In the genomic region with DNA sequence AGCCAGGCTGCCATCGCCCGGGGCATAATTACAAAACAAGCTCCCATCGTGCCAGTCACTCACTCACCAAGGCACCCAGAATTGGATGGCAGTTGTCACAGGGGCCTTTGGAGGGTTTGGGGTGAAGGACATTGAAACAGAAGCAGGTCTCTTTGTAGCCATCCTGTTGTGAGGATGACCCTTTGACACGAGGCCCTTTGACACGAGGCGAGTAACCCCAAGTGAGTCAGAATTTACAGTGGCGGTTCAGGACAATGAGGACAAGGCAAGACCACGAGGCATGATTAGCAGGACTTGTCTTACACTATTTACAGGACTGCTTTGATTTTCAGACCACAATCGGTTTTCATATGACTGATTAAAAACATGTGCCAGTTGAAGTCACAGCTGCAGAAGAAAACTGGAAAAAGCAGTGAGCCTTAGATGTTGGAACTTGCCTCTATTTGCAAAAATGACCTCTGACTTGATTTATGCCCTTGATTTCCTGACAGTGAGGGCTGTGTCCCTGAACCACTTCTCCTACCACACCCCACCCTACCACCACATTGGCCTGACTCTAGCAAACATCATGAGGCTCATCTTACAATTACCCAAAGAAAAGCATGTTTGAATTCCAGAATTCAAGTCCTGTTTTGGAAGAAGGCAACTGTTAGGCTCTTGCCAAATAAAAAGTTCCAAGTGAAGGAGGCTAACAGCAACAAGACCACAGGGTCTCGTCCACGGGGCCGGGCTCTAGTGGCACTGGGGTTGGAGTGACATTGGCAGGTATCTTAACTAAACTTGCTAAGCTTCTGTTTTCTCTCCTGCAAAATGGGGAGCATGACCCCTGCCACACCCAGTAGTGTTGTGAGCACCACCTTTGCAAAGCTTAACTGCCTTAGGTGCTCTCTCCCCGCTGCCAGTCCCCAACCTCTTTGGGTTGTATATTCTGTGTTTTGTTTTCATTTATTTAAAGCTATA, we compare ENCODE assay signal across 14 cellular contexts.
DNase-seq lines count a peak whose midpoint lies in the region; ATAC-seq and TF ChIP-seq lines count a peak whose summit lies in the region.
"Had no signal": no experiment of that assay in that cellular context is flagged by ENCODE, and none has a peak within 500 bp of the region (broad histone marks: within the 10 kb centered on the region; RNA-seq: fewer than 3 reads in every experiment).

No MANE protein-coding gene starts in this region.

- H3K4me1 Mint-ChIP-seq in CD4-positive, alpha-beta memory T cell, result peaks cover 0 to 9% (median 4%) of the 10 kb centered on the region in 4 donors
- H3K4me1 Mint-ChIP-seq: immature natural killer cell had no signal

- no peak for DNase-seq in CD4-positive, alpha-beta memory T cell
- DNase-seq in PC-9 (peak in 1 of 2 experiments; percentile 56), fibroblast of lung (ENCODE audit: low read depth in 2 of 2) (peak; percentile 41 to 96), Karpas-422 (no peak)
- DNase-seq in effector memory CD4-positive, alpha-beta T cell, result no peak
- DNase-seq: anterior cingulate cortex, Calu3, immature natural killer cell, KG1, Peyer's patch, spleen had no signal

- H3K9ac ChIP-seq in fibroblast of lung (ENCODE audit: insufficient read depth, low read length) (no peak overlapping the region), Karpas-422 (ENCODE audit: low read length) (no peak overlapping the region)

- BruUV-seq in PC-9 (replicated peaks; lab: Mats Ljungman, UMichigan), result no TSS peak

- H3K27ac Mint-ChIP-seq in CD4-positive, alpha-beta memory T cell, result peak overlapping the region in 4 of 7 donors; percentile 47 to 74 (median 58)
- H3K27ac Mint-ChIP-seq: immature natural killer cell had no signal

- ATAC-seq in GM19035 (IDR thresholded peaks at IDR 0.05; ENCODE audit: unreplicated experiment), result no peak
- ATAC-seq in HG02798 (IDR thresholded peaks at IDR 0.05; ENCODE audit: poor library complexity, unreplicated experiment), result no peak

- H3K9me3 ChIP-seq in CD4-positive, alpha-beta memory T cell (ENCODE audit: control insufficient read depth in 1 of 2, low read length in 2 of 2), result no peaks in the 10 kb centered on the region
- H3K9me3 ChIP-seq in PC-9 (ENCODE audit: insufficient read depth, low read depth) (no peaks in the 10 kb centered on the region), fibroblast of lung (ENCODE audit: control insufficient read depth, insufficient read depth, low read depth, low read length) (no peaks in the 10 kb centered on the region), Karpas-422 (ENCODE audit: low read length) (no peaks in the 10 kb centered on the region)
- H3K9me3 ChIP-seq in effector memory CD4-positive, alpha-beta T cell (ENCODE audit: control insufficient read depth, low read length), result no peaks in the 10 kb centered on the region
- H3K9me3 ChIP-seq: Peyer's patch, spleen had no signal

- H3K9me2 ChIP-seq in PC-9 (ENCODE audit: insufficient read depth) (no peaks in the 10 kb centered on the region), Karpas-422 (replicated peaks; ENCODE audit: insufficient read depth, low read length) (no peaks in the 10 kb centered on the region)

- intact Hi-C loops in CD4-positive, alpha-beta memory T cell (cut with micrococcal nuclease), result no loop called here
- intact Hi-C loops in PC-9 (cut with micrococcal nuclease; ENCODE audit: unreplicated experiment), result loop anchor here (2.0 kb wide), 1 partner anchor 51 kb away; no protein-coding TSS in a partner anchor

- H2AFZ ChIP-seq in PC-9 (no peak overlapping the region), fibroblast of lung (ENCODE audit: low read length) (no peak overlapping the region), Karpas-422 (ENCODE audit: low read length) (no peak overlapping the region)

- TF ChIP-seq CTCF in PC-9 (conservative IDR thresholded peaks at IDR 0.05) (no peak), fibroblast of lung (conservative IDR thresholded peaks at IDR 0.05 in 1 of 2, IDR thresholded peaks at IDR 0.05 in 1 of 2; ENCODE audit: low read depth in 1 of 2, low read length in 2 of 2) (no peak)

- no peak overlapping the region for H3K4me3 ChIP-seq in CD4-positive, alpha-beta memory T cell (ENCODE audit: low read length in 2 of 2)
- H3K4me3 ChIP-seq in PC-9 (no peak overlapping the region), fibroblast of lung (replicated peaks in 1 of 4; ENCODE audit: control extremely low read depth in 1 of 4, insufficient read depth in 1 of 4, low read depth in 3 of 4, low read length in 4 of 4) (no peak overlapping the region), skin epidermis (no peak overlapping the region), Karpas-422 (ENCODE audit: low read length) (no peak overlapping the region)
- H3K4me3 ChIP-seq in effector memory CD4-positive, alpha-beta T cell (ENCODE audit: insufficient read depth, low read depth, low read length, poor library complexity, severe bottlenecking), result no peak overlapping the region
- H3K4me3 ChIP-seq: Peyer's patch, spleen had no signal

- no peak overlapping the region for H3K27ac ChIP-seq in CD4-positive, alpha-beta memory T cell (ENCODE audit: low read depth, low read length)
- 0 out of 2 replicates have a peak overlapping the region, but pooled peaks have one; percentile 78 for H3K27ac ChIP-seq in PC-9
- H3K27ac ChIP-seq in fibroblast of lung (ENCODE audit: insufficient read depth, low read length), result peak overlapping the region; percentile 12
- H3K27ac ChIP-seq in skin epidermis, result peak overlapping the region in 19 of 21 experiments; percentile 20 to 82 (median 61)
- H3K27ac ChIP-seq in effector memory CD4-positive, alpha-beta T cell (ENCODE audit: insufficient read depth, low read length, poor library complexity, severe bottlenecking), result no peak overlapping the region
- no peak overlapping the region for H3K27ac ChIP-seq in Karpas-422 (ENCODE audit: low read length)

- H3K4me3 Mint-ChIP-seq in CD4-positive, alpha-beta memory T cell, result no peak overlapping the region
- H3K4me3 Mint-ChIP-seq: immature natural killer cell had no signal

- no peaks in the 10 kb centered on the region for H3K27me3 ChIP-seq in CD4-positive, alpha-beta memory T cell (ENCODE audit: insufficient read depth, low read length)
- H3K27me3 ChIP-seq in PC-9 (ENCODE audit: insufficient read depth, low read depth), result no peaks in the 10 kb centered on the region
- no peaks in the 10 kb centered on the region for H3K27me3 ChIP-seq in fibroblast of lung (ENCODE audit: control insufficient read depth, insufficient read depth, low read length)
- no peaks in the 10 kb centered on the region for H3K27me3 ChIP-seq in effector memory CD4-positive, alpha-beta T cell (replicated peaks; ENCODE audit: control insufficient read depth, insufficient read depth, low read length, poor library complexity, severe bottlenecking)
- H3K27me3 ChIP-seq in Karpas-422 (ENCODE audit: low read length), result no peaks in the 10 kb centered on the region
- H3K27me3 ChIP-seq: Peyer's patch, spleen had no signal

- H4K20me1 ChIP-seq in PC-9 (ENCODE audit: insufficient read depth) (no peaks in the 10 kb centered on the region), fibroblast of lung (ENCODE audit: control insufficient read depth, extremely low read depth, insufficient read depth, low read length) (no peaks in the 10 kb centered on the region), Karpas-422 (ENCODE audit: insufficient read depth, low read depth, low read length) (no peaks in the 10 kb centered on the region)

- CTCF ChIA-PET in CD4-positive, alpha-beta memory T cell (lab: Charles Lee; ENCODE audit: partially characterized antibody), result interaction anchor here (1.3 kb wide), 1 partner anchor 21 kb away, joined by 3 read pairs; no protein-coding TSS in a partner anchor
- CTCF ChIA-PET in PC-9 (lab: Charles Lee), result no interaction called here

- H3F3A ChIP-seq in PC-9 (ENCODE audit: insufficient read depth, low read depth), result peaks cover 22% of the 10 kb centered on the region; the same call in 1 of the 2 replicates

- H3K79me2 ChIP-seq in PC-9 (ENCODE audit: low read depth), result no peaks in the 10 kb centered on the region
- no peaks in the 10 kb centered on the region for H3K79me2 ChIP-seq in fibroblast of lung (ENCODE audit: control insufficient read depth, insufficient read depth, low read length)
- H3K79me2 ChIP-seq in Karpas-422 (ENCODE audit: low read length), result no peaks in the 10 kb centered on the region

- no peaks in the 10 kb centered on the region for H3K4me1 ChIP-seq in CD4-positive, alpha-beta memory T cell (ENCODE audit: insufficient read depth, low read length)
- H3K4me1 ChIP-seq in PC-9 (replicated peaks; ENCODE audit: insufficient read depth) (peaks cover 43% of the 10 kb centered on the region), fibroblast of lung (ENCODE audit: control insufficient read depth, extremely low read depth, insufficient read depth, low read length) (peaks cover 21% of the 10 kb centered on the region), Karpas-422 (ENCODE audit: low read length) (no peaks in the 10 kb centered on the region)
- no peaks in the 10 kb centered on the region for H3K4me1 ChIP-seq in effector memory CD4-positive, alpha-beta T cell (ENCODE audit: control insufficient read depth, insufficient read depth, low read length, poor library complexity, severe bottlenecking)
- H3K4me1 ChIP-seq: Peyer's patch had no signal

- peak overlapping the region; percentile 32 for H3K4me2 ChIP-seq in PC-9
- H3K4me2 ChIP-seq in fibroblast of lung (ENCODE audit: extremely low read depth, insufficient read depth, low read length), result no peak overlapping the region
- no peak overlapping the region for H3K4me2 ChIP-seq in Karpas-422 (ENCODE audit: low read depth, low read length, poor library complexity, severe bottlenecking)

- H3K27me3 Mint-ChIP-seq in CD4-positive, alpha-beta memory T cell, result no peaks in the 10 kb centered on the region

- POLR2A ChIA-PET in CD4-positive, alpha-beta memory T cell (lab: Charles Lee; ENCODE audit: partially characterized antibody), result no interaction called here
- POLR2A ChIA-PET in PC-9 (lab: Charles Lee; ENCODE audit: unreplicated experiment), result interaction anchor here (0.6 to 0.7 kb wide), 2 partner anchors 55 to 683 kb away, joined by 5 to 7 read pairs; no protein-coding TSS in a partner anchor

- peaks cover 6 to 26% of the 10 kb centered on the region in 2 donors for H3K36me3 Mint-ChIP-seq in CD4-positive, alpha-beta memory T cell

- H3K9me3 Mint-ChIP-seq in CD4-positive, alpha-beta memory T cell, result no peaks in the 10 kb centered on the region
- H3K9me3 Mint-ChIP-seq: immature natural killer cell had no signal

- H3K36me3 ChIP-seq in CD4-positive, alpha-beta memory T cell (ENCODE audit: insufficient read depth, low read length), result no peaks in the 10 kb centered on the region
- no peaks in the 10 kb centered on the region for H3K36me3 ChIP-seq in PC-9 (ENCODE audit: low read depth)
- no peaks in the 10 kb centered on the region for H3K36me3 ChIP-seq in fibroblast of lung (ENCODE audit: control insufficient read depth, insufficient read depth, low read length)
- H3K36me3 ChIP-seq in effector memory CD4-positive, alpha-beta T cell (ENCODE audit: control insufficient read depth, insufficient read depth, low read length), result no peaks in the 10 kb centered on the region
- no peaks in the 10 kb centered on the region for H3K36me3 ChIP-seq in Karpas-422 (ENCODE audit: insufficient read depth, low read length)
- H3K36me3 ChIP-seq: Peyer's patch had no signal

Comparison
In these comparisons a context has a peak if more than half of its experiments do, and no peak if none do; other contexts are left out.
1. DNase-seq: peak in fibroblast of lung (2 of 2); none in CD4-positive, alpha-beta memory T cell (0 of 5), effector memory CD4-positive, alpha-beta T cell (0 of 3) and Karpas-422 (single experiment).
2. H3K27ac ChIP-seq: peak in PC-9 (single experiment), fibroblast of lung (single experiment) and skin epidermis (19 of 21); none in CD4-positive, alpha-beta memory T cell (single experiment), effector memory CD4-positive, alpha-beta T cell (single experiment) and Karpas-422 (single experiment).